In genomic region chr18:34959211-34959829, GRCh38 we compare ENCODE assay signal across 21 cellular contexts.
"Had no signal": no experiment of that assay in that cellular context is flagged by ENCODE, and none has a peak within 500 bp of the region (broad histone marks: within the 10 kb centered on the region; RNA-seq: fewer than 3 reads in every experiment).

No MANE protein-coding gene starts in this region.

- H3K9me3 Mint-ChIP-seq: activated CD8-positive, alpha-beta T cell treated with anti-CD3 and anti-CD28 coated beads for 36 hours; activated T-helper 2 cell treated with anti-CD3 and anti-CD28 coated beads, Interferon-gamma antibody, Interleukin-2, Interleukin-4, amounts not matched to agents 10 μg/mL and 5 μg/mL and 100 μg/mL, durations not matched to agents 14 hours and 24 hours and 36 hours; central memory CD8-positive, alpha-beta T cell; nephron had no signal

- DNase-seq: activated CD4-positive, alpha-beta T cell treated with anti-CD3 and anti-CD28 coated beads, Interleukin-2, amount 10 ng/mL, durations not matched to agents 24 days and 14 days; activated CD8-positive, alpha-beta T cell treated with anti-CD3 and anti-CD28 coated beads for 36 hours; activated naive CD4-positive, alpha-beta T cell treated with Interleukin-2 at 50 U/mL for 16 hours; activated T-cell treated with anti-CD3 and anti-CD28 coated beads, Interleukin-2, amount 50 U/mL, for 24 hours; anterior cingulate cortex; effector CD4-positive, alpha-beta T cell; head of caudate nucleus; kidney glomerular epithelial cell; mesenchymal stem cell; posterior cingulate gyrus; retina; stimulated activated CD4-positive, alpha-beta T cell treated with anti-CD3 and anti-CD28 coated beads, Interleukin-12 subunit alpha, Interleukin-12 subunit beta, amount 100 ng/mL, for 4 hours; stimulated activated CD4-positive, alpha-beta T cell treated with anti-CD3 and anti-CD28 coated beads, Interleukin-1b, Interleukin-23, amount 100 ng/mL, for 48 hours; stimulated activated naive CD4-positive, alpha-beta T cell treated with Interleukin-2 at 50 U/mL for 16 hours; uterus had no signal

- H3K4me3 ChIP-seq: coronary artery, tibial nerve, uterus had no signal

- H3K27ac Mint-ChIP-seq: activated CD4-positive, alpha-beta T cell treated with anti-CD3 and anti-CD28 coated beads, Interleukin-2, amount 10 ng/mL, durations not matched to agents 24 days and 14 days; activated CD8-positive, alpha-beta T cell treated with anti-CD3 and anti-CD28 coated beads for 36 hours; activated T-cell treated with anti-CD3 and anti-CD28 coated beads, Interleukin-2, amount 50 U/mL, for 24 hours; activated T-helper 2 cell treated with anti-CD3 and anti-CD28 coated beads, Interferon-gamma antibody, Interleukin-2, Interleukin-4, amounts not matched to agents 10 μg/mL and 5 μg/mL and 100 μg/mL, durations not matched to agents 14 hours and 24 hours and 36 hours; T-helper 1 cell treated with Interleukin-12 subunit alpha and Interleukin-12 subunit beta and Interleukin-4 antibody, amounts not matched to agents 30 μg/mL and 1 μg/mL, for 36 hours had no signal

- ATAC-seq: activated CD8-positive, alpha-beta T cell treated with anti-CD3 and anti-CD28 coated beads for 36 hours had no signal

- H3K27ac ChIP-seq: coronary artery, tibial nerve, uterus had no signal

- H3K36me3 ChIP-seq: tibial nerve, uterus had no signal

- H3K4me3 Mint-ChIP-seq: activated CD4-positive, alpha-beta T cell treated with anti-CD3 and anti-CD28 coated beads, Interleukin-2, amount 10 ng/mL, durations not matched to agents 24 days and 14 days; activated CD8-positive, alpha-beta T cell treated with anti-CD3 and anti-CD28 coated beads for 36 hours; activated T-cell treated with anti-CD3 and anti-CD28 coated beads, Interleukin-2, amount 50 U/mL, for 24 hours; central memory CD8-positive, alpha-beta T cell; nephron; T-helper 1 cell treated with Interleukin-12 subunit alpha and Interleukin-12 subunit beta and Interleukin-4 antibody, amounts not matched to agents 30 μg/mL and 1 μg/mL, for 36 hours had no signal

- H3K9me3 ChIP-seq: tibial nerve, uterus had no signal

- H3K4me1 Mint-ChIP-seq: activated CD4-positive, alpha-beta T cell treated with anti-CD3 and anti-CD28 coated beads, Interleukin-2, amount 10 ng/mL, durations not matched to agents 24 days and 14 days; central memory CD8-positive, alpha-beta T cell; nephron had no signal

- H3K27me3 ChIP-seq: tibial nerve, uterus had no signal

- H3K4me1 ChIP-seq: uterus had no signal
